ENCODE assay signal across 32 cellular contexts in genomic region chr22:40805239-40805638, GRCh38. TPM values are rescaled to one million over a fixed set of nuclear protein-coding genes. Genes with fewer than 3 reads are reported as not detected.
"Had no signal": no experiment of that assay in that cellular context is flagged by ENCODE, and none has a peak within 500 bp of the region (broad histone marks: within the 10 kb centered on the region; RNA-seq: fewer than 3 reads in every experiment).

No MANE protein-coding gene starts in this region.

- ATAC-seq: activated CD4-positive, CD25-positive, alpha-beta regulatory T cell treated with anti-CD3 and anti-CD28 coated beads, Interleukin-2, amount 50 U/mL, for 24 hours; activated CD8-positive, alpha-beta memory T cell treated with anti-CD3 and anti-CD28 coated beads, Interleukin-2, amount 10 ng/mL, durations not matched to agents 7 days and 5 days; activated CD8-positive, alpha-beta T cell treated with anti-CD3 and anti-CD28 coated beads for 36 hours; left ventricle myocardium superior had no signal

- H3K27me3 Mint-ChIP-seq: activated CD4-positive, alpha-beta T cell treated with anti-CD3 and anti-CD28 coated beads, Interleukin-2, amount 10 ng/mL, durations not matched to agents 7 days and 5 days; activated CD8-positive, alpha-beta memory T cell treated with anti-CD3 and anti-CD28 coated beads, Interleukin-2, amount 10 ng/mL, durations not matched to agents 7 days and 5 days; activated CD8-positive, alpha-beta T cell treated with anti-CD3 and anti-CD28 coated beads for 36 hours; activated naive CD4-positive, alpha-beta T cell treated with anti-CD3 and anti-CD28 coated beads, Interleukin-2, amount 50 U/mL, for 24 hours; memory B cell; naive B cell; progenitor cell of endocrine pancreas; type B pancreatic cell had no signal

- H3K4me1 Mint-ChIP-seq: activated CD4-positive, alpha-beta T cell treated with anti-CD3 and anti-CD28 coated beads, Interleukin-2, amount 10 ng/mL, durations not matched to agents 7 days and 5 days; activated CD8-positive, alpha-beta memory T cell treated with anti-CD3 and anti-CD28 coated beads, Interleukin-2, amount 10 ng/mL, durations not matched to agents 7 days and 5 days had no signal

- H3K27ac Mint-ChIP-seq: activated CD4-positive, alpha-beta T cell treated with anti-CD3 and anti-CD28 coated beads, Interleukin-2, amount 10 ng/mL, durations not matched to agents 7 days and 5 days; activated CD8-positive, alpha-beta memory T cell treated with anti-CD3 and anti-CD28 coated beads, Interleukin-2, amount 10 ng/mL, durations not matched to agents 7 days and 5 days; activated CD8-positive, alpha-beta T cell treated with anti-CD3 and anti-CD28 coated beads for 36 hours; activated naive CD4-positive, alpha-beta T cell treated with anti-CD3 and anti-CD28 coated beads, Interleukin-2, amount 50 U/mL, for 24 hours; activated T-helper 1 cell treated with anti-CD3 and anti-CD28 coated beads, Interleukin-12 subunit alpha, Interleukin-12 subunit beta, Interleukin-2, Interleukin-4 antibody, amounts not matched to agents 30 ng/mL and 10 ng/mL and 1 ng/mL, durations not matched to agents 14 hours and 24 hours and 36 hours; memory B cell; type B pancreatic cell had no signal

- DNase-seq: activated CD4-positive, alpha-beta T cell treated with anti-CD3 and anti-CD28 coated beads, Interleukin-2, amount 10 ng/mL, durations not matched to agents 7 days and 5 days; activated CD8-positive, alpha-beta memory T cell treated with anti-CD3 and anti-CD28 coated beads, Interleukin-2, amount 10 ng/mL, durations not matched to agents 7 days and 5 days; activated CD8-positive, alpha-beta T cell treated with anti-CD3 and anti-CD28 coated beads for 36 hours; activated gamma-delta T cell; activated T-cell treated with anti-CD3 and anti-CD28 coated beads for 4 hours; aorta; brain microvascular endothelial cell; central memory CD4-positive, alpha-beta T cell; effector memory CD4-positive, alpha-beta T cell; glutamatergic neuron; left ventricle myocardium superior; naive B cell; retina; stimulated activated CD4-positive, alpha-beta T cell treated with anti-CD3 and anti-CD28 coated beads, Interleukin-4, amount 100 ng/mL, for 24 hours; stimulated activated naive CD4-positive, alpha-beta T cell treated with Interleukin-2 at 50 U/mL for 16 hours had no signal

- H3K4me3 Mint-ChIP-seq: activated CD4-positive, alpha-beta T cell treated with anti-CD3 and anti-CD28 coated beads, Interleukin-2, amount 10 ng/mL, durations not matched to agents 7 days and 5 days; activated CD8-positive, alpha-beta memory T cell treated with anti-CD3 and anti-CD28 coated beads, Interleukin-2, amount 10 ng/mL, durations not matched to agents 7 days and 5 days; activated CD8-positive, alpha-beta T cell treated with anti-CD3 and anti-CD28 coated beads for 36 hours; activated naive CD4-positive, alpha-beta T cell treated with anti-CD3 and anti-CD28 coated beads, Interleukin-2, amount 50 U/mL, for 24 hours; activated T-helper 1 cell treated with anti-CD3 and anti-CD28 coated beads, Interleukin-12 subunit alpha, Interleukin-12 subunit beta, Interleukin-2, Interleukin-4 antibody, amounts not matched to agents 30 ng/mL and 10 ng/mL and 1 ng/mL, durations not matched to agents 14 hours and 24 hours and 36 hours; memory B cell; naive B cell; neural crest cell; type B pancreatic cell had no signal

- H3K27me3 ChIP-seq: brain microvascular endothelial cell, hepatocyte had no signal

- H3K4me2 ChIP-seq: hepatocyte had no signal

- H2AFZ ChIP-seq: hepatocyte had no signal

- H3K9me3 ChIP-seq: thoracic aorta had no signal

- H3K4me3 ChIP-seq: hepatocyte, thoracic aorta had no signal

- H3K9me3 Mint-ChIP-seq: activated CD4-positive, alpha-beta T cell treated with anti-CD3 and anti-CD28 coated beads, Interleukin-2, amount 10 ng/mL, durations not matched to agents 7 days and 5 days; activated CD8-positive, alpha-beta T cell treated with anti-CD3 and anti-CD28 coated beads for 36 hours; activated naive CD4-positive, alpha-beta T cell treated with anti-CD3 and anti-CD28 coated beads, Interleukin-2, amount 50 U/mL, for 24 hours; activated T-helper 1 cell treated with anti-CD3 and anti-CD28 coated beads, Interleukin-12 subunit alpha, Interleukin-12 subunit beta, Interleukin-2, Interleukin-4 antibody, amounts not matched to agents 30 ng/mL and 10 ng/mL and 1 ng/mL, durations not matched to agents 14 hours and 24 hours and 36 hours; memory B cell; naive B cell; neural crest cell; type B pancreatic cell had no signal

- H3K27ac ChIP-seq: brain microvascular endothelial cell, hepatocyte, thoracic aorta had no signal

- H3K36me3 ChIP-seq: brain microvascular endothelial cell, thoracic aorta had no signal

RNA-seq across cellular contexts. Expression of gene DNAJB7, which starts 56.7 kb away (rescaled TPM):
- total RNA-seq: activated CD4-positive, alpha-beta T cell treated with anti-CD3 and anti-CD28 coated beads, Interleukin-2, amount 10 ng/mL, durations not matched to agents 7 days and 5 days; activated CD8-positive, alpha-beta memory T cell treated with anti-CD3 and anti-CD28 coated beads, Interleukin-2, amount 10 ng/mL, durations not matched to agents 7 days and 5 days; activated CD8-positive, alpha-beta T cell treated with anti-CD3 and anti-CD28 coated beads for 36 hours; activated T-helper 1 cell treated with anti-CD3 and anti-CD28 coated beads, Interleukin-12 subunit alpha, Interleukin-12 subunit beta, Interleukin-2, Interleukin-4 antibody, amounts not matched to agents 30 ng/mL and 10 ng/mL and 1 ng/mL, durations not matched to agents 14 hours and 24 hours and 36 hours; aorta; dermis microvascular lymphatic vessel endothelial cell; endothelial cell of umbilical vein; esophagus mucosa; frontal cortex; hepatocyte; left ventricle myocardium superior; mucosa of gallbladder; neural crest cell; osteocyte; progenitor cell of endocrine pancreas; T-helper 2 cell treated with Interferon-gamma antibody and Interleukin-4, amounts not matched to agents 100 ng/mL and 5 ng/mL, for 36 hours; thoracic aorta had no signal
- polyA plus RNA-seq: adipose tissue, aorta, endothelial cell of umbilical vein had no signal
